In the genomic region with DNA sequence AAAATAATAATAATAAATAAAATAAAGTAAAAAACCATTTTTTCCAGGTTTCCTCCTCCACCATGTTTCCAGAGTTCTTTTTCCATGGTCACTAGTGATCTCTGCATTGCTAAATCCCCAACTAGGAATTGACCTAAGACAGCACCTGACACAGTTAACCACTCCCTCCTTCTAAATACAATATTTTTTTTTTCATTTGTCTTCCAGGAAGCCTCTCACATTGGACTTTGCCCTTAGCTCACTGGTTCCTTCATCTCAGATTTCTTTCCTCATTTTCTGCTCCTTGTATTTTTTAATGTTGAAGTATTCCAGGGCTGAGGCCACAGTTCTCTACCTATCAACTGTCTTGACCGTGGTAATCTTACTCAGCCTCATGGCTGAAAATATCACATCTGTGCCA, we compare ENCODE assay signal across 16 cellular contexts.
DNase-seq lines count a peak whose midpoint lies in the region; TF ChIP-seq lines count a peak whose summit lies in the region.
"Had no signal": no experiment of that assay in that cellular context is flagged by ENCODE, and none has a peak within 500 bp of the region (broad histone marks: within the 10 kb centered on the region; RNA-seq: fewer than 3 reads in every experiment).

No MANE protein-coding gene starts in this region.

- H3K27me3 Mint-ChIP-seq in Calu3 (ENCODE audit: unreplicated experiment) (no peaks in the 10 kb centered on the region), MCF 10A (ENCODE audit: insufficient read depth, unreplicated experiment) (no peaks in the 10 kb centered on the region)
- H3K27me3 Mint-ChIP-seq: CD8-positive, alpha-beta memory T cell had no signal

- BruUV-seq in Calu3 (replicated peaks; lab: Mats Ljungman, UMichigan) (no TSS peak), MCF 10A (replicated peaks; lab: Mats Ljungman, UMichigan) (no TSS peak)

- no peak overlapping the region for H3K9ac ChIP-seq in colonic mucosa (ENCODE audit: low read depth in 2 of 2, low read length in 2 of 2)
- H3K9ac ChIP-seq: BLaER1 had no signal

- no peaks in the 10 kb centered on the region for H3K9me3 ChIP-seq in colonic mucosa
- H3K9me3 ChIP-seq: BLaER1, HAP-1 had no signal

- H3K4me3 ChIP-seq in colonic mucosa = no peak overlapping the region
- H3K4me3 ChIP-seq: BLaER1, HAP-1, K562 had no signal

- peak overlapping the region; percentile 10 for H3K27ac ChIP-seq in colonic mucosa
- H3K27ac ChIP-seq: BLaER1, HL-60 had no signal

- H3K4me1 Mint-ChIP-seq in Calu3 (ENCODE audit: low read depth, unreplicated experiment) = no peaks in the 10 kb centered on the region
- no peaks in the 10 kb centered on the region for H3K4me1 Mint-ChIP-seq in MCF 10A (ENCODE audit: insufficient read depth, unreplicated experiment)
- H3K4me1 Mint-ChIP-seq: CD8-positive, alpha-beta memory T cell had no signal

- CTCF ChIA-PET in Calu3 (lab: Charles Lee) (interaction anchor here (0.7 kb wide), 1 partner anchor 118 kb away, joined by 3 read pairs; no protein-coding TSS in a partner anchor), MCF 10A (lab: Yijun Ruan, JAX) (interaction anchor here (0.6 to 1.7 kb wide), 3 partner anchors 10 to 43 kb away, joined by 4 to 7 read pairs (median 5); no protein-coding TSS in a partner anchor)

- H3K27ac Mint-ChIP-seq in Calu3 (ENCODE audit: unreplicated experiment) (no peak overlapping the region), MCF 10A (ENCODE audit: low read depth, unreplicated experiment) (no peak overlapping the region)
- H3K27ac Mint-ChIP-seq: CD8-positive, alpha-beta memory T cell; HFFc6 had no signal

- H3K4me1 ChIP-seq in colonic mucosa = no peaks in the 10 kb centered on the region
- H3K4me1 ChIP-seq: HAP-1 had no signal

- H3K36me3 ChIP-seq in colonic mucosa = no peaks in the 10 kb centered on the region
- H3K36me3 ChIP-seq: BLaER1, HAP-1 had no signal

- DNase-seq in Calu3 (peak; percentile 4), colonic mucosa (peak; percentile 33), mucosa of gallbladder (ENCODE audit: low spot score) (peak; percentile 32), MCF 10A (ENCODE audit: unreplicated experiment) (no peak), NCI-H1048 (lab: John Stamatoyannopoulos, UW) (no peak), NCI-H510A (lab: John Stamatoyannopoulos, UW) (no peak), islet precursor cell (no peak)
- DNase-seq: AML-193; CD8-positive, alpha-beta memory T cell; DND-41; GDM1; HFFc6 had no signal

- H3K27me3 ChIP-seq in colonic mucosa = no peaks in the 10 kb centered on the region
- H3K27me3 ChIP-seq: BLaER1 had no signal

- H3K36me3 Mint-ChIP-seq in Calu3 (ENCODE audit: insufficient read depth, unreplicated experiment) (no peaks in the 10 kb centered on the region), MCF 10A (ENCODE audit: insufficient read depth, unreplicated experiment) (no peaks in the 10 kb centered on the region)
- H3K36me3 Mint-ChIP-seq: CD8-positive, alpha-beta memory T cell had no signal

- TF ChIP-seq CTCF in Calu3 (IDR thresholded peaks at IDR 0.05; ENCODE audit: unreplicated experiment) = no peak
- TF ChIP-seq CTCF in colonic mucosa (IDR thresholded peaks at IDR 0.05) = no peak
- no peak for TF ChIP-seq CTCF in MCF 10A (IDR thresholded peaks at IDR 0.05; ENCODE audit: unreplicated experiment)

- no peak overlapping the region for H3K4me3 Mint-ChIP-seq in Calu3 (ENCODE audit: low read depth, unreplicated experiment)
- H3K4me3 Mint-ChIP-seq in MCF 10A (ENCODE audit: unreplicated experiment) = no peak overlapping the region
- H3K4me3 Mint-ChIP-seq: CD8-positive, alpha-beta memory T cell; HFFc6 had no signal

- H3K9me3 Mint-ChIP-seq in Calu3 (ENCODE audit: low read depth, unreplicated experiment) = no peaks in the 10 kb centered on the region
- H3K9me3 Mint-ChIP-seq in MCF 10A (ENCODE audit: unreplicated experiment) = no peaks in the 10 kb centered on the region
- H3K9me3 Mint-ChIP-seq: HFFc6 had no signal

- intact Hi-C loops in Calu3 (cut with micrococcal nuclease; ENCODE audit: unreplicated experiment) (no loop called here), colonic mucosa (cut with DNase I) (no loop called here), MCF 10A (cut with micrococcal nuclease) (no loop called here)

- POLR2A ChIA-PET in MCF 10A (lab: Yijun Ruan, JAX) = interaction anchor here (0.5 to 0.6 kb wide), 2 partner anchors 27 to 1162 kb away, joined by 3 read pairs; no protein-coding TSS in a partner anchor

Comparison
In these comparisons a context has a peak if more than half of its experiments do, and no peak if none do; other contexts are left out.
1. DNase-seq: peak in Calu3 (single experiment), colonic mucosa (single experiment) and mucosa of gallbladder (single experiment); none in MCF 10A (single experiment), NCI-H1048 (single experiment), NCI-H510A (single experiment) and islet precursor cell (single experiment).